4 cellular contexts compared by ENCODE assay signal in genomic region chr18:11614042-11614441, GRCh38. TPM values are rescaled to one million over a fixed set of nuclear protein-coding genes. Genes with fewer than 3 reads are reported as not detected.
"Had no signal": no experiment of that assay in that cellular context is flagged by ENCODE, and none has a peak within 500 bp of the region (broad histone marks: within the 10 kb centered on the region; RNA-seq: fewer than 3 reads in every experiment).

No MANE protein-coding gene starts in this region.

RNA-seq across cellular contexts. Expression of gene SLC35G4, which starts 4.6 kb away (rescaled TPM):
- total RNA-seq: LHCN-M2, M059J, MCF 10A, NCI-H460 had no signal
